ENCODE assay signal across 22 cellular contexts in genomic region chr16:72722552-72722951, GRCh38.
A peak's percentile ranks its signal among the peaks of the same experiment; 100 is the strongest.
DNase-seq lines count a peak whose midpoint lies in the region; ATAC-seq and TF ChIP-seq lines count a peak whose summit lies in the region.
"Had no signal": no experiment of that assay in that cellular context is flagged by ENCODE, and none has a peak within 500 bp of the region (broad histone marks: within the 10 kb centered on the region; RNA-seq: fewer than 3 reads in every experiment).

No MANE protein-coding gene starts in this region.

- BruUV-seq in A673 (replicated peaks; lab: Mats Ljungman, UMichigan) = no TSS peak

- no peak for TF ChIP-seq CTCF in A673 (conservative IDR thresholded peaks at IDR 0.05; ENCODE audit: low read depth, low read length)

- H3K36me3 ChIP-seq in A673 (ENCODE audit: insufficient read depth, low read length, poor library complexity, severe bottlenecking) (no peaks in the 10 kb centered on the region), iPS DF 6.9 (ENCODE audit: control insufficient read depth, insufficient read depth, low read length) (no peaks in the 10 kb centered on the region)
- H3K36me3 ChIP-seq: BLaER1, upper lobe of right lung had no signal

- peak; percentile 68 for DNase-seq in A673 (ENCODE audit: low spot score)
- peak; percentile 40 to 99 (median 94) for DNase-seq in NCI-H1417 (lab: John Stamatoyannopoulos, UW)
- DNase-seq in NCI-H774 (lab: John Stamatoyannopoulos, UW) = peak; percentile 20
- DNase-seq in iPS DF 6.9 (ENCODE audit: low read depth, low spot score) = peak; percentile 57
- DNase-seq in HCEC 1CT = no peak
- no peak for DNase-seq in mesenteric fat pad (ENCODE audit: low spot score)
- no peak for DNase-seq in dedifferentiated amniotic fluid mesenchymal stem cell (ENCODE audit: extremely low spot score)
- DNase-seq: activated CD4-positive, alpha-beta T cell treated with anti-CD3 and anti-CD28 coated beads, Interleukin-2, amount 50 U/mL, for 48 hours; activated naive CD8-positive, alpha-beta T cell treated with anti-CD3 and anti-CD28 coated beads, Interleukin-2, amount 10 ng/mL, durations not matched to agents 7 days and 5 days; activated T-cell treated with anti-CD3 and anti-CD28 coated beads, Interleukin-2, amount 50 U/mL, for 4 hours; DMS53; effector memory CD8-positive, alpha-beta T cell; NCI-H1105 treated with DMSO at 0.1 percent for 48 hours; NCI-H526 treated with DMSO at 0.1 percent for 48 hours; psoas muscle; stimulated activated CD4-positive, alpha-beta T cell treated with anti-CD3 and anti-CD28 coated beads, Interleukin-12 subunit alpha, Interleukin-12 subunit beta, amount 100 ng/mL, for 4 hours; stimulated activated naive CD4-positive, alpha-beta T cell; SW 1271; upper lobe of right lung had no signal

- H3K27me3 ChIP-seq in A673 (replicated peaks; ENCODE audit: insufficient read depth, low read depth, low read length, poor library complexity) = no peaks in the 10 kb centered on the region
- H3K27me3 ChIP-seq in iPS DF 6.9 (ENCODE audit: control insufficient read depth, insufficient read depth, low read length) = no peaks in the 10 kb centered on the region
- H3K27me3 ChIP-seq: BLaER1, upper lobe of right lung had no signal

- H3K9me3 ChIP-seq in A673 (ENCODE audit: low read depth, low read length, poor library complexity, severe bottlenecking) (no peaks in the 10 kb centered on the region), iPS DF 6.9 (ENCODE audit: control insufficient read depth, insufficient read depth, low read length) (no peaks in the 10 kb centered on the region)
- H3K9me3 ChIP-seq: BLaER1, psoas muscle, upper lobe of right lung had no signal

- no peak for ATAC-seq in HG02588 (IDR thresholded peaks at IDR 0.05; ENCODE audit: unreplicated experiment)
- ATAC-seq: activated T-cell treated with anti-CD3 and anti-CD28 coated beads, Interleukin-2, amount 50 U/mL, for 4 hours; effector memory CD8-positive, alpha-beta T cell; psoas muscle; upper lobe of right lung had no signal

- intact Hi-C loops in A673 (cut with micrococcal nuclease; ENCODE audit: unreplicated experiment) = no loop called here

- CTCF ChIA-PET in A673 (lab: Charles Lee) = no interaction called here

- H3K27ac ChIP-seq in A673 (ENCODE audit: low read depth, low read length, poor library complexity, severe bottlenecking) (no peak overlapping the region), iPS DF 6.9 (ENCODE audit: low read length) (no peak overlapping the region)
- H3K27ac ChIP-seq: 22Rv1, BLaER1, psoas muscle, upper lobe of right lung had no signal

- H3K4me3 ChIP-seq in A673 (ENCODE audit: low read depth, low read length, poor library complexity, severe bottlenecking) (no peak overlapping the region), iPS DF 6.9 (ENCODE audit: low read length) (no peak overlapping the region)
- H3K4me3 ChIP-seq: BLaER1, psoas muscle, upper lobe of right lung had no signal

- POLR2A ChIA-PET in A673 (lab: Charles Lee; ENCODE audit: low non-redundant PET) = no interaction called here

- peaks cover 14% of the 10 kb centered on the region for H3K4me1 ChIP-seq in A673 (ENCODE audit: insufficient read depth, low read length, poor library complexity, severe bottlenecking)
- peaks cover 2% of the 10 kb centered on the region; the same call in 1 of the 2 replicates for H3K4me1 ChIP-seq in iPS DF 6.9 (ENCODE audit: control insufficient read depth, insufficient read depth, low read length)
- H3K4me1 ChIP-seq: BLaER1, psoas muscle, upper lobe of right lung had no signal

- WGBS in iPS DF 6.9 (ENCODE audit: insufficient coverage, insufficient read length) = no CpG with 5 or more reads among the region's 5 CpGs

Comparison
In these comparisons a context has a peak if more than half of its experiments do, and no peak if none do; other contexts are left out.
1. DNase-seq: peak in A673 (single experiment), NCI-H1417 (3 of 3), NCI-H774 (single experiment) and iPS DF 6.9 (single experiment); none in HCEC 1CT (single experiment), mesenteric fat pad (single experiment) and dedifferentiated amniotic fluid mesenchymal stem cell (single experiment).